In genomic region chr7:121366852-121367431, GRCh38 we compare ENCODE assay signal across 8 cellular contexts. TPM values are rescaled to one million over a fixed set of nuclear protein-coding genes. Genes with fewer than 3 reads are reported as not detected.
DNase-seq lines count a peak whose midpoint lies in the region; ATAC-seq and TF ChIP-seq lines count a peak whose summit lies in the region.

No MANE protein-coding gene starts in this region.

- intact Hi-C loops in esophagus muscularis mucosa (cut with DNase I) = loop anchor here (2.0 kb wide), 1 partner anchor 180 kb away; no protein-coding TSS in a partner anchor

- WGBS in esophagus muscularis mucosa = 38% methylated on average over 2 of the region's 2 CpGs

- TF ChIP-seq CTCF in HL-60 (IDR thresholded peaks at IDR 0.05; ENCODE audit: insufficient read depth, low read length) (peak; percentile 31), esophagus muscularis mucosa (IDR thresholded peaks at IDR 0.05) (peak; percentile 70 to 83 (median 79))

- peaks cover 4 to 14% (median 6%) of the 10 kb centered on the region in 4 donors for H3K4me1 ChIP-seq in esophagus muscularis mucosa

- no peaks in the 10 kb centered on the region for H3K9me3 ChIP-seq in esophagus muscularis mucosa

- DNase-seq in NCI-H82 (lab: John Stamatoyannopoulos, UW) (peak; percentile 27), NCI-H82 treated with DMSO at 0.1 percent for 48 hours (lab: John Stamatoyannopoulos, UW; ENCODE audit: unreplicated experiment) (no peak), HL-60 (ENCODE audit: low read depth in 1 of 2, low spot score in 1 of 2) (no peak), SK-MEL-5 (ENCODE audit: low read depth, low spot score) (peak; percentile 61), esophagus muscularis mucosa (ENCODE audit: extremely low spot score) (no peak), pons (ENCODE audit: low spot score) (peak; percentile 58)

- TF ChIP-seq POLR2A in esophagus muscularis mucosa (IDR thresholded peaks at IDR 0.05; ENCODE audit: low read depth) = no peak

- H3K27me3 ChIP-seq in HL-60 (ENCODE audit: insufficient read depth, poor library complexity, severe bottlenecking) = no peaks in the 10 kb centered on the region
- H3K27me3 ChIP-seq in esophagus muscularis mucosa = no peaks in the 10 kb centered on the region

- ATAC-seq in HG02970 (IDR thresholded peaks at IDR 0.05; ENCODE audit: low FRiP score, unreplicated experiment) (no peak), GM21360 (IDR thresholded peaks at IDR 0.05; ENCODE audit: unreplicated experiment) (no peak)

- in situ Hi-C loops in SK-MEL-5 (cut with HindIII; ENCODE audit: low pct_unique_long_range_greater_than_20kb, low sequenced_read_pairs) = no loop called here

- H3K27ac ChIP-seq in HL-60 (replicated peaks) = no peak overlapping the region
- no peak overlapping the region for H3K27ac ChIP-seq in esophagus muscularis mucosa (replicated peaks in 1 of 4)

- H3K4me3 ChIP-seq in HL-60 (replicated peaks; ENCODE audit: insufficient read depth, low read length) (no peak overlapping the region), esophagus muscularis mucosa (no peak overlapping the region)

- no peak for TF ChIP-seq EP300 in esophagus muscularis mucosa (IDR thresholded peaks at IDR 0.05)

- H3K36me3 ChIP-seq in esophagus muscularis mucosa = peaks cover under 1 to 21% (median 11%) of the 10 kb centered on the region in 4 donors

RNA-seq across cellular contexts. Expression of gene FAM3C, which starts 29.2 kb away (rescaled TPM):
- total RNA-seq in SK-MEL-5 (2014; rRNA removed; shearing (Covaris generic)) = 56.7 and 63.1 TPM in 2 replicates
- polyA plus RNA-seq in SK-MEL-5 (2015; cell fraction: cytosol; rRNA removed) = 85.3 and 92.6 TPM in 2 replicates
- polyA plus RNA-seq in SK-MEL-5 (2015; cell fraction: nucleus; rRNA removed) = 57.3 and 67.5 TPM in 2 replicates
- total RNA-seq in esophagus muscularis mucosa = 10 to 100 TPM; 26.6 to 41.9 (median 30.7) TPM

RNA-seq across cellular contexts. Expression of gene WNT16, which starts 38.1 kb away (rescaled TPM):
- not detected in 2 replicates for total RNA-seq in SK-MEL-5 (2014; rRNA removed; shearing (Covaris generic))
- polyA plus RNA-seq in SK-MEL-5 (2015; cell fraction: cytosol; rRNA removed) = not detected in 2 replicates
- polyA plus RNA-seq in SK-MEL-5 (2015; cell fraction: nucleus; rRNA removed) = not detected in 2 replicates
- total RNA-seq in esophagus muscularis mucosa = under 1 TPM in 3 of 4 donors, not detected in 1; 0.23 to 0.91 (median 0.33) TPM

Comparison
In these comparisons a context has a peak if more than half of its experiments do, and no peak if none do; other contexts are left out.
1. DNase-seq: peak in NCI-H82 (single experiment), SK-MEL-5 (single experiment) and pons (single experiment); none in NCI-H82 treated with DMSO at 0.1 percent for 48 hours (single experiment), HL-60 (0 of 2) and esophagus muscularis mucosa (single experiment).